Comparison of ENCODE assay signal across 21 cellular contexts in the genomic region with DNA sequence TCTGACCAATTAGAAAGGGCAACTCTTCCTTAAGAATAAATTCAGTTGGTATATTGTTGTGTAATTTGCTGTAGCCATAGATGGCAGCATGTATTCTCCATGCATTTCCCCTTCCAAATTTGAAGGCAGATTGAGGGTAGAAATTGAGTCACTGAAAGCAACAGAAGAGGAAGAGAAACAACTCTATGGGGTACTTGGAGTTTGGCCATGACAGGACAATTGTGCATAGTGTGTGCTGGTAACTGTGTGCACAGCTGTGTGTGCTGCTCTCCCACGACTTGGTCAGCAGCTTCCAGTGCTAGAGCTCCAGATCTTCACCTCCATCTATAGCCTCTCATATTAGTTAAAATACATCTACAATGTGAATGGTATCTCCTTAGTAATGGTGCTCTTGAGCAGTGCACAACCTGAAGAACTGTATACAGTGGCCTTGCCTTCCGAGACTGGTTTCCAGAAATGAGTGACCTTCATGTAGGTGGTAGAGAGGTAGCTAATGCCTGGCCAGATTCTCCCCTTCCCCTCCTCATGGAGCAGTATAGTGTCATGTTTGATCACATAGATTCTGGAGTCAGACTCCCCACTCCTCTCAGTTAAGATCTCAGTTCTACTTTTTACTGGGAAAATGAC. TPM values are rescaled to one million over a fixed set of nuclear protein-coding genes. Genes with fewer than 3 reads are reported as not detected.
A peak's percentile ranks its signal among the peaks of the same experiment; 100 is the strongest.
DNase-seq lines count a peak whose midpoint lies in the region; ATAC-seq, FAIRE-seq and TF ChIP-seq lines count a peak whose summit lies in the region.
"Had no signal": no experiment of that assay in that cellular context is flagged by ENCODE, and none has a peak within 500 bp of the region (broad histone marks: within the 10 kb centered on the region; RNA-seq: fewer than 3 reads in every experiment).

No MANE protein-coding gene starts in this region.

- WGBS in GM12878 (ENCODE audit: insufficient coverage, insufficient replicate concordance, low lambda C conversion rate, missing lambda C conversion rate), result 13% methylated on average over 2 of the region's 2 CpGs

- no peak overlapping the region for H3K9ac ChIP-seq in GM12878 (ENCODE audit: control insufficient read depth, insufficient read depth, low read length)

- H3K9me3 ChIP-seq in GM12878 (replicated peaks; ENCODE audit: control insufficient read depth, insufficient read depth, low read length), result no peaks in the 10 kb centered on the region
- no peaks in the 10 kb centered on the region for H3K9me3 ChIP-seq in vagina
- H3K9me3 ChIP-seq: MG63, SJSA1 had no signal

- H3K27me3 Mint-ChIP-seq in activated naive CD8-positive, alpha-beta T cell treated with anti-CD3 and anti-CD28 coated beads, Interleukin-2, amount 50 U/mL, for 24 hours, result no peaks in the 10 kb centered on the region

- SMC1A ChIA-PET in GM12878 (lab: Charles Lee; ENCODE audit: uncharacterized antibody, unreplicated experiment), result interaction anchor here (1.1 to 7.5 kb wide), 12 partner anchors 10 to 161 kb away, joined by 3 to 68 read pairs (median 9); a partner anchor contains a TSS

- 0 out of 2 replicates have a peak overlapping the region, but pooled peaks have one; percentile 2 for H3K4me3 ChIP-seq in GM12878
- H3K4me3 ChIP-seq in vagina, result no peak overlapping the region
- H3K4me3 ChIP-seq: MG63, SJSA1 had no signal

- DNase-seq in GM12878 (ENCODE audit: low read depth, low spot score) (peak; percentile 66), vagina (ENCODE audit: extremely low spot score in 2 of 2) (no peak), GM19240 (ENCODE audit: insufficient read length, low spot score) (no peak)
- DNase-seq in activated naive CD8-positive, alpha-beta T cell treated with anti-CD3 and anti-CD28 coated beads, Interleukin-2, amount 50 U/mL, for 24 hours, result no peak
- DNase-seq: brain microvascular endothelial cell, GF-D8, head of caudate nucleus, MG63, NCI-H524 treated with DMSO at 0.1 percent for 48 hours had no signal

- TF ChIP-seq POLR2A in GM12878 (IDR thresholded peaks at IDR 0.05; ENCODE audit: low read depth, low read length) (no peak), vagina (IDR thresholded peaks at IDR 0.05) (no peak)

- H3K4me1 ChIP-seq in GM12878 (ENCODE audit: control insufficient read depth, insufficient read depth, low read length) (peaks cover 38% of the 10 kb centered on the region), vagina (no peaks in the 10 kb centered on the region)
- H3K4me1 ChIP-seq: SJSA1 had no signal

- in situ Hi-C loops in GM12878 (cut with MboI), result no loop called here

- H3K27ac ChIP-seq in GM12878 (ENCODE audit: control insufficient read depth, insufficient read depth), result no peak overlapping the region
- H3K27ac ChIP-seq in vagina, result no peak overlapping the region
- H3K27ac ChIP-seq: brain microvascular endothelial cell, SJSA1 had no signal

- no peaks in the 10 kb centered on the region for H3K9me3 Mint-ChIP-seq in activated naive CD8-positive, alpha-beta T cell treated with anti-CD3 and anti-CD28 coated beads, Interleukin-2, amount 50 U/mL, for 24 hours
- H3K9me3 Mint-ChIP-seq: activated T-helper 2 cell treated with anti-CD3 and anti-CD28 coated beads, Interferon-gamma antibody, Interleukin-2, Interleukin-4, amounts not matched to agents 10 μg/mL and 5 μg/mL and 100 μg/mL, durations not matched to agents 14 hours and 24 hours and 36 hours; neural crest cell had no signal

- intact Hi-C loops in GM12878 (cut with micrococcal nuclease; ENCODE audit: unreplicated experiment), result loop anchor here (2.0 kb wide), 1 partner anchor 46 kb away; no protein-coding TSS in a partner anchor
- intact Hi-C loops in vagina (cut with DNase I), result no loop called here

- ATAC-seq in GM18498 (IDR thresholded peaks at IDR 0.05; ENCODE audit: unreplicated experiment) (peak; percentile 59), GM21619 (IDR thresholded peaks at IDR 0.05; ENCODE audit: unreplicated experiment) (peak; percentile 46), HG03354 (IDR thresholded peaks at IDR 0.05; ENCODE audit: poor library complexity, severe bottlenecking, unreplicated experiment) (peak; percentile 65), GM12878 (peak; percentile 81), GM21825 (IDR thresholded peaks at IDR 0.05; ENCODE audit: unreplicated experiment) (no peak)
- ATAC-seq in activated naive CD8-positive, alpha-beta T cell treated with anti-CD3 and anti-CD28 coated beads, Interleukin-2, amount 50 U/mL, for 24 hours, result no peak
- ATAC-seq: activated CD4-positive, CD25-positive, alpha-beta regulatory T cell treated with anti-CD3 and anti-CD28 coated beads, Interleukin-2, amount 50 U/mL, for 24 hours had no signal

- H3K27ac Mint-ChIP-seq in activated naive CD8-positive, alpha-beta T cell treated with anti-CD3 and anti-CD28 coated beads, Interleukin-2, amount 50 U/mL, for 24 hours, result no peak overlapping the region
- H3K27ac Mint-ChIP-seq: activated T-helper 2 cell treated with anti-CD3 and anti-CD28 coated beads, Interferon-gamma antibody, Interleukin-2, Interleukin-4, amounts not matched to agents 10 μg/mL and 5 μg/mL and 100 μg/mL, durations not matched to agents 14 hours and 24 hours and 36 hours had no signal

- TF ChIP-seq CTCF in GM12878 (IDR thresholded peaks at IDR 0.05 in 2 of 3, conservative IDR thresholded peaks at IDR 0.05 in 1 of 3; ENCODE audit: control insufficient read depth in 2 of 3, extremely low read depth in 1 of 3, insufficient read depth in 1 of 3, low read depth in 3 of 3, low read length in 3 of 3), result no peak
- no peak for TF ChIP-seq CTCF in vagina (IDR thresholded peaks at IDR 0.05)

- CTCF ChIA-PET in GM12878 (lab: Yijun Ruan, JAX), result interaction anchor here (0.7 to 9.8 kb wide), 13 partner anchors 9 to 308 kb away, joined by 3 to 136 read pairs (median 5); a partner anchor contains a TSS

- H3K4me2 ChIP-seq in GM12878 (ENCODE audit: control insufficient read depth, insufficient read depth), result peak overlapping the region; percentile 46

- peak; percentile 44 for FAIRE-seq in GM12878 (lab: Jason Lieb, UNC)
- FAIRE-seq: endometrium had no signal

- TF ChIP-seq RAD21 in GM12878 (IDR thresholded peaks at IDR 0.05; ENCODE audit: insufficient read depth, low read depth, low read length), result no peak

- H3K27me3 ChIP-seq in GM12878 (replicated peaks in 1 of 2; ENCODE audit: control insufficient read depth in 2 of 2, insufficient read depth in 2 of 2, low read length in 1 of 2) (no peaks in the 10 kb centered on the region), vagina (no peaks in the 10 kb centered on the region)
- H3K27me3 ChIP-seq: SJSA1 had no signal

- H3K36me3 ChIP-seq in GM12878 (ENCODE audit: control insufficient read depth in 2 of 2, insufficient read depth in 2 of 2, low read length in 1 of 2) (no peaks in the 10 kb centered on the region), vagina (no peaks in the 10 kb centered on the region)
- H3K36me3 ChIP-seq: brain microvascular endothelial cell, MG63, SJSA1 had no signal

- POLR2A ChIA-PET in GM12878 (lab: Charles Lee), result interaction anchor here (0.5 to 3.1 kb wide), 5 partner anchors 39 to 302 kb away, joined by 3 to 12 read pairs (median 3); no protein-coding TSS in a partner anchor

- RAD21 ChIA-PET in GM12878 (lab: Charles Lee; ENCODE audit: unreplicated experiment), result interaction anchor here (1.6 to 4.4 kb wide), 3 partner anchors 12 to 50 kb away, joined by 3 to 36 read pairs (median 9); no protein-coding TSS in a partner anchor

- H2AFZ ChIP-seq in GM12878 (ENCODE audit: control insufficient read depth, low read depth, low read length), result no peak overlapping the region; the same call in 1 of the 2 replicates

- no peak for TF ChIP-seq EP300 in GM12878 (IDR thresholded peaks at IDR 0.05; ENCODE audit: borderline replicate concordance in 1 of 2, control insufficient read depth in 1 of 2, low read depth in 2 of 2, low read length in 2 of 2)

- BruUV-seq in GM12878 (replicated peaks; lab: Mats Ljungman, UMichigan), result no TSS peak

- H3K36me3 Mint-ChIP-seq in activated naive CD8-positive, alpha-beta T cell treated with anti-CD3 and anti-CD28 coated beads, Interleukin-2, amount 50 U/mL, for 24 hours (ENCODE audit: low read depth), result no peaks in the 10 kb centered on the region

- H3K4me1 Mint-ChIP-seq in activated naive CD8-positive, alpha-beta T cell treated with anti-CD3 and anti-CD28 coated beads, Interleukin-2, amount 50 U/mL, for 24 hours, result peaks cover 19% of the 10 kb centered on the region
- H3K4me1 Mint-ChIP-seq: neural crest cell had no signal

- H3K4me3 Mint-ChIP-seq in activated naive CD8-positive, alpha-beta T cell treated with anti-CD3 and anti-CD28 coated beads, Interleukin-2, amount 50 U/mL, for 24 hours, result no peak overlapping the region
- H3K4me3 Mint-ChIP-seq: neural crest cell had no signal

- no peaks in the 10 kb centered on the region for H3K79me2 ChIP-seq in GM12878 (ENCODE audit: control insufficient read depth, insufficient read depth, low read length)

- no peaks in the 10 kb centered on the region for H4K20me1 ChIP-seq in GM12878 (ENCODE audit: control insufficient read depth, insufficient read depth)

RNA-seq across cellular contexts. Expression of a gene that starts 0.9 kb away (rescaled TPM):
- 0.24 TPM in 1 of 2 replicates, not detected in the other for total RNA-seq in GM12878 (2013; cell fraction: nucleolus; rRNA removed)
- total RNA-seq in GM12878 (2014; rRNA removed) (0.06 and 0.16 TPM in 2 replicates), GM12878 (2014; rRNA removed; fragmentation: Illumina TruSeq; extraction: Trizol) (0.04 and 0.14 TPM in 2 replicates), GM12878 (2021) (not detected in 2 replicates), vagina (not detected)
- not detected for polyA plus RNA-seq in GM12878 (2011; ENCODE audit: low read depth)
- polyA plus RNA-seq in GM12878 (2011; rRNA removed) (0.08 TPM in 1 of 2 replicates, not detected in the other), GM12878 (2014; fragmentation: Illumina TruSeq; extraction: Trizol) (0.04 and 0.11 TPM in 2 replicates), GM12878 (2014; fragmentation: Nextera tagmentation; extraction: Ambion mirVana) (under 1 TPM in 1 of 2 experiments, not detected in 1; 0.05 TPM), GM12878 (2014; rRNA removed) (0.15 and 0.16 TPM in 2 replicates), GM12878 (2016; fragmentation: Nextera tagmentation; extraction: Ambion mirVana) (under 1 TPM in 1 of 2 experiments, not detected in 1; 0.14 TPM)
- 0.08 and 0.12 TPM in 2 replicates for polyA plus RNA-seq in GM12878 (2011; cell fraction: cytosol; rRNA removed)
- 0.13 TPM in 1 of 2 replicates, not detected in the other for polyA plus RNA-seq in GM12878 (2011; cell fraction: nucleus; rRNA removed)
- 0.09 TPM in 1 of 2 replicates, not detected in the other for polyA plus RNA-seq in GM12878 (2012)
- 0.10 and 0.22 TPM in 2 replicates for polyA minus RNA-seq in GM12878 (2011; rRNA and poly(A)+ RNA removed)
- polyA minus RNA-seq in GM12878 (2011; cell fraction: cytosol; rRNA and poly(A)+ RNA removed), result not detected in 2 replicates
- polyA minus RNA-seq in GM12878 (2011; cell fraction: nucleus; rRNA and poly(A)+ RNA removed), result 0.19 and 0.24 TPM in 2 replicates
- total RNA-seq: activated T-helper 2 cell treated with anti-CD3 and anti-CD28 coated beads, Interferon-gamma antibody, Interleukin-2, Interleukin-4, amounts not matched to agents 10 μg/mL and 5 μg/mL and 100 μg/mL, durations not matched to agents 14 hours and 24 hours and 36 hours; neural crest cell; SJSA1; skeletal muscle tissue; ureter had no signal
- polyA plus RNA-seq: BJ had no signal

RNA-seq across cellular contexts. Expression of a gene that starts 24.9 kb away (rescaled TPM):
- total RNA-seq in GM12878 (2013; cell fraction: nucleolus; rRNA removed), result 0.59 and 0.61 TPM in 2 replicates
- total RNA-seq in GM12878 (2014; rRNA removed), result 1.6 and 1.8 TPM in 2 replicates
- total RNA-seq in GM12878 (2014; rRNA removed; fragmentation: Illumina TruSeq; extraction: Trizol), result 7.6 and 7.9 TPM in 2 replicates
- 4.7 and 5.0 TPM in 2 replicates for total RNA-seq in GM12878 (2021)
- polyA plus RNA-seq in GM12878 (2011; ENCODE audit: low read depth), result 1.3 TPM
- polyA plus RNA-seq in GM12878 (2011; rRNA removed), result 1.7 and 1.8 TPM in 2 replicates
- polyA plus RNA-seq in GM12878 (2011; cell fraction: cytosol; rRNA removed), result 0.92 and 0.93 TPM in 2 replicates
- polyA plus RNA-seq in GM12878 (2011; cell fraction: nucleus; rRNA removed), result 1.0 TPM in 2 replicates
- polyA plus RNA-seq in GM12878 (2012), result 2.4 and 5.4 TPM in 2 replicates
- polyA plus RNA-seq in GM12878 (2014; fragmentation: Illumina TruSeq; extraction: Trizol), result 4.1 and 14.3 TPM in 2 replicates
- polyA plus RNA-seq in GM12878 (2014; fragmentation: Nextera tagmentation; extraction: Ambion mirVana), result 1 to 10 TPM; 1.1 to 2.0 TPM
- 1.7 and 2.4 TPM in 2 replicates for polyA plus RNA-seq in GM12878 (2014; rRNA removed)
- polyA plus RNA-seq in GM12878 (2016; fragmentation: Nextera tagmentation; extraction: Ambion mirVana), result 1 to 10 TPM in 1 of 2 experiments, under 1 TPM in 1; 0.96 to 1.2 TPM
- polyA minus RNA-seq in GM12878 (2011; rRNA and poly(A)+ RNA removed), result 3.9 and 4.7 TPM in 2 replicates
- 1.9 and 3.5 TPM in 2 replicates for polyA minus RNA-seq in GM12878 (2011; cell fraction: cytosol; rRNA and poly(A)+ RNA removed)
- 4.5 and 5.0 TPM in 2 replicates for polyA minus RNA-seq in GM12878 (2011; cell fraction: nucleus; rRNA and poly(A)+ RNA removed)
- 0.25 TPM for total RNA-seq in vagina
- total RNA-seq: activated T-helper 2 cell treated with anti-CD3 and anti-CD28 coated beads, Interferon-gamma antibody, Interleukin-2, Interleukin-4, amounts not matched to agents 10 μg/mL and 5 μg/mL and 100 μg/mL, durations not matched to agents 14 hours and 24 hours and 36 hours; neural crest cell; SJSA1 had no signal
- polyA plus RNA-seq: BJ had no signal

RNA-seq across cellular contexts. Expression of a gene that starts 49.4 kb away (rescaled TPM):
- 279 and 312 TPM in 2 replicates for total RNA-seq in GM12878 (2013; cell fraction: nucleolus; rRNA removed)
- 112 and 125 TPM in 2 replicates for total RNA-seq in GM12878 (2014; rRNA removed)
- total RNA-seq in GM12878 (2014; rRNA removed; fragmentation: Illumina TruSeq; extraction: Trizol), result 95.3 and 97.0 TPM in 2 replicates
- 191 and 207 TPM in 2 replicates for total RNA-seq in GM12878 (2021)
- 172 TPM for polyA plus RNA-seq in GM12878 (2011; ENCODE audit: low read depth)
- 110 and 200 TPM in 2 replicates for polyA plus RNA-seq in GM12878 (2011; rRNA removed)
- polyA plus RNA-seq in GM12878 (2011; cell fraction: cytosol; rRNA removed), result 276 and 324 TPM in 2 replicates
- 227 and 311 TPM in 2 replicates for polyA plus RNA-seq in GM12878 (2011; cell fraction: nucleus; rRNA removed)
- 247 and 253 TPM in 2 replicates for polyA plus RNA-seq in GM12878 (2012)
- 245 and 297 TPM in 2 replicates for polyA plus RNA-seq in GM12878 (2014; fragmentation: Illumina TruSeq; extraction: Trizol)
- 10 to 100 TPM; 79.7 to 81.7 TPM for polyA plus RNA-seq in GM12878 (2014; fragmentation: Nextera tagmentation; extraction: Ambion mirVana)
- 155 and 157 TPM in 2 replicates for polyA plus RNA-seq in GM12878 (2014; rRNA removed)
- 100 to 1,000 TPM; 107 to 120 TPM for polyA plus RNA-seq in GM12878 (2016; fragmentation: Nextera tagmentation; extraction: Ambion mirVana)
- polyA minus RNA-seq in GM12878 (2011; rRNA and poly(A)+ RNA removed), result 217 and 266 TPM in 2 replicates
- 72.0 and 80.5 TPM in 2 replicates for polyA minus RNA-seq in GM12878 (2011; cell fraction: cytosol; rRNA and poly(A)+ RNA removed)
- polyA minus RNA-seq in GM12878 (2011; cell fraction: nucleus; rRNA and poly(A)+ RNA removed), result 80.6 and 107 TPM in 2 replicates
- total RNA-seq in vagina, result 12.3 TPM
- total RNA-seq: neural crest cell had no signal

Comparison
In these comparisons a context has a peak if more than half of its experiments do, and no peak if none do; other contexts are left out.
1. ATAC-seq: peak in GM18498 (single experiment), GM21619 (single experiment), HG03354 (single experiment) and GM12878 (single experiment); none in activated naive CD8-positive, alpha-beta T cell treated with anti-CD3 and anti-CD28 coated beads, Interleukin-2, amount 50 U/mL, for 24 hours (single experiment) and GM21825 (single experiment).